ENCODE assay signal across 8 cellular contexts in the genomic region with DNA sequence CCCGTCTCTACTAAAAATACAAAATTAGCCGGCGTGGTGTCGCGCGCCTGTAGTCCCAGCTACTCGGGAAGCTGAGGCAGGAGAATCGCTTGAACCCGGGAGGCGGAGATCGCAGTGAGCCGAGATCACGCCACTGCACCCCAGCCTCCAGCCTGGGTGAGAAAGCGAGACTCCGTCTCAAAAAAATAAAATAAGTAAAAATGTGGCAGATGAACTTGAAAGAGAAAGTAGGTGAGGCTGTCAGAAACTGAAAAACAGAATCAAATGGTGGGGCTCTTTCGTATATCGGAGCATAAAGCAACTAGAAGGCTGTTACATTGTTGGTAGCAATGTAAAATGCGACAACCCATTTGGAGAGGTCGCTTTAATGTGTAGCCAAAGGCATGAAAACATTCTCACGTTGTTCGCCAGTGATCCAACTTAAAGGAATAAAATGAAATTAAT. TPM values are rescaled to one million over a fixed set of nuclear protein-coding genes. Genes with fewer than 3 reads are reported as not detected.
DNase-seq lines count a peak whose midpoint lies in the region; ATAC-seq, FAIRE-seq and TF ChIP-seq lines count a peak whose summit lies in the region.

No MANE protein-coding gene starts in this region.

- peak overlapping the region; percentile 97 for H3K9ac ChIP-seq in keratinocyte (ENCODE audit: control insufficient read depth, extremely low read depth, insufficient read depth, low read length)
- H3K9ac ChIP-seq in stomach smooth muscle (ENCODE audit: low read length in 2 of 2): peak overlapping the region; percentile 82 to 99

- dilution Hi-C loops in keratinocyte (cut with MboI; ENCODE audit: extremely low pct_ligation_motif_present, low sequenced_read_pairs): no loop called here

- H3K36me3 ChIP-seq in adrenal gland (replicated peaks in 1 of 2) (peaks cover 0 to 17% of the 10 kb centered on the region in 2 donors), keratinocyte (ENCODE audit: control insufficient read depth in 2 of 2, extremely low read depth in 1 of 2, insufficient read depth in 2 of 2, low read length in 2 of 2) (peaks cover 2 to 14% of the 10 kb centered on the region in 2 experiments), stomach smooth muscle (ENCODE audit: control insufficient read depth in 2 of 2, insufficient read depth in 2 of 2, low read length in 2 of 2) (peaks cover 8 to 9% of the 10 kb centered on the region in 2 donors)

- no peaks in the 10 kb centered on the region for H4K20me1 ChIP-seq in keratinocyte (ENCODE audit: control insufficient read depth, extremely low read depth, insufficient read depth, low read length)

- H2AFZ ChIP-seq in keratinocyte (ENCODE audit: control insufficient read depth, low read length): peak overlapping the region; percentile 9

- H3K4me2 ChIP-seq in keratinocyte (ENCODE audit: control insufficient read depth, extremely low read depth, insufficient read depth, low read depth, low read length): peak overlapping the region; percentile 72

- TF ChIP-seq CTCF in GM13976 (IDR thresholded peaks at IDR 0.05; ENCODE audit: borderline replicate concordance, control extremely low read depth, extremely low read depth, insufficient read depth, missing control alignments) (no peak), adrenal gland (IDR thresholded peaks at IDR 0.05) (no peak), keratinocyte (optimal IDR thresholded peaks at IDR 0.05 in 1 of 3, IDR thresholded peaks at IDR 0.05 in 1 of 3, conservative IDR thresholded peaks at IDR 0.05 in 1 of 3; ENCODE audit: extremely low read depth in 1 of 3, insufficient read depth in 2 of 3, low read length in 3 of 3) (no peak)

- no peak for TF ChIP-seq POLR2A in adrenal gland (IDR thresholded peaks at IDR 0.05)

- intact Hi-C loops in adrenal gland (cut with DNase I): no loop called here

- H3K9me1 ChIP-seq in keratinocyte (ENCODE audit: control insufficient read depth, extremely low read depth, insufficient read depth, low read length): no peaks in the 10 kb centered on the region

- 8 to 14% (median 13%) methylated on average over 21 of the region's 21 CpGs for WGBS in adrenal gland, 4 donors

- peak overlapping the region; percentile 66 to 97 (median 95) for H3K27ac ChIP-seq in adrenal gland
- peak overlapping the region; percentile 98 for H3K27ac ChIP-seq in keratinocyte (ENCODE audit: control insufficient read depth, insufficient read depth, low read length)
- H3K27ac ChIP-seq in stomach smooth muscle (ENCODE audit: low read length): peak overlapping the region; percentile 99

- H3K79me2 ChIP-seq in keratinocyte (ENCODE audit: control insufficient read depth, insufficient read depth, low read length): peaks cover 42% of the 10 kb centered on the region

- DNase-seq in GM13976 (ENCODE audit: low spot score) (peak; percentile 59), adrenal gland (no peak), keratinocyte (ENCODE audit: low read depth, low spot score) (no peak), frontal cortex (ENCODE audit: low spot score in 2 of 2) (no peak), nucleus accumbens (lab: John Stamatoyannopoulos, UW) (no peak)
- DNase-seq in activated CD4-positive, alpha-beta T cell treated with anti-CD3 and anti-CD28 coated beads for 4 hours: no peak

- FAIRE-seq in keratinocyte (lab: Jason Lieb, UNC): no peak
- FAIRE-seq in frontal cortex (lab: Jason Lieb, UNC): no peak

- peaks cover 14 to 32% of the 10 kb centered on the region in 2 donors for H3K4me1 ChIP-seq in adrenal gland (replicated peaks in 1 of 2)
- H3K4me1 ChIP-seq in keratinocyte (ENCODE audit: control insufficient read depth, extremely low read depth, insufficient read depth, low read length): peaks cover 16% of the 10 kb centered on the region
- peaks cover 26% of the 10 kb centered on the region for H3K4me1 ChIP-seq in stomach smooth muscle (ENCODE audit: control insufficient read depth, insufficient read depth, low read length)

- H3K9me3 ChIP-seq in adrenal gland (replicated peaks in 1 of 3) (no peaks in the 10 kb centered on the region), keratinocyte (ENCODE audit: control insufficient read depth, low read depth, low read length) (no peaks in the 10 kb centered on the region), stomach smooth muscle (ENCODE audit: control insufficient read depth in 2 of 2, low read length in 2 of 2) (peaks cover 2 to 4% of the 10 kb centered on the region in 2 donors)

- H3K27me3 ChIP-seq in adrenal gland (no peaks in the 10 kb centered on the region), keratinocyte (ENCODE audit: control insufficient read depth, extremely low read depth, insufficient read depth, low read length) (no peaks in the 10 kb centered on the region), stomach smooth muscle (ENCODE audit: control insufficient read depth in 1 of 2, insufficient read depth in 2 of 2, low read length in 2 of 2) (no peaks in the 10 kb centered on the region)

- H3K4me3 ChIP-seq in adrenal gland: peak overlapping the region; percentile 16 to 69 (median 64)
- peak overlapping the region; percentile 41 to 100 (median 57) for H3K4me3 ChIP-seq in keratinocyte (ENCODE audit: control insufficient read depth in 2 of 3, extremely low read depth in 1 of 3, insufficient read depth in 2 of 3, low read depth in 1 of 3, low read length in 3 of 3)
- H3K4me3 ChIP-seq in stomach smooth muscle (ENCODE audit: low read length in 2 of 2): peak overlapping the region; percentile 96 to 98

- in situ Hi-C loops in GM13976 (cut with MboI; ENCODE audit: low sequenced_read_pairs, unreplicated experiment): no loop called here

- peak; percentile 0 for ATAC-seq in HG03432 (IDR thresholded peaks at IDR 0.05; ENCODE audit: unreplicated experiment)

RNA-seq across cellular contexts. Expression of a gene that starts 0.8 kb away (rescaled TPM):
- total RNA-seq in adrenal gland (10 to 100 TPM; 14.0 to 49.6 (median 30.5) TPM), frontal cortex (34.6 TPM)
- polyA plus RNA-seq in adrenal gland (10 to 100 TPM in 1 of 3 donors, 1 to 10 TPM in 2; 5.4 to 22.6 (median 5.7) TPM), keratinocyte (20.4 to 23.4 TPM (median 22.5 TPM) in 3 replicates)
- polyA plus RNA-seq in keratinocyte (2011; ENCODE audit: low read depth): 19.1 TPM
- 4.5 and 11.8 TPM in 2 replicates for polyA plus RNA-seq in keratinocyte (2011; cell fraction: cytosol; rRNA removed)
- polyA plus RNA-seq in keratinocyte (2011; cell fraction: nucleus; rRNA removed): 29.5 and 38.2 TPM in 2 replicates
- polyA plus RNA-seq in keratinocyte (2012; ENCODE audit: low replicate concordance): 9.9 and 11.4 TPM in 2 replicates
- polyA minus RNA-seq in keratinocyte: 8.4 to 112 TPM (median 107 TPM) in 3 replicates
- 14.4 TPM for polyA minus RNA-seq in keratinocyte (2011; cell fraction: cytosol; rRNA and poly(A)+ RNA removed)
- 32.2 and 69.1 TPM in 2 replicates for polyA minus RNA-seq in keratinocyte (2011; cell fraction: nucleus; rRNA and poly(A)+ RNA removed)

RNA-seq across cellular contexts. Expression of a gene that starts 35.2 kb away (rescaled TPM):
- 10 to 100 TPM; 21.3 to 67.6 (median 29.5) TPM for total RNA-seq in adrenal gland
- polyA plus RNA-seq in adrenal gland: 10 to 100 TPM; 23.9 to 24.3 (median 24.1) TPM
- 36.1 to 42.8 TPM (median 37.8 TPM) in 3 replicates for polyA plus RNA-seq in keratinocyte
- 18.7 TPM for polyA plus RNA-seq in keratinocyte (2011; ENCODE audit: low read depth)
- polyA plus RNA-seq in keratinocyte (2011; cell fraction: cytosol; rRNA removed): 25.9 and 33.5 TPM in 2 replicates
- polyA plus RNA-seq in keratinocyte (2011; cell fraction: nucleus; rRNA removed): 66.0 and 78.3 TPM in 2 replicates
- 23.1 and 26.0 TPM in 2 replicates for polyA plus RNA-seq in keratinocyte (2012; ENCODE audit: low replicate concordance)
- polyA minus RNA-seq in keratinocyte: 32.1 to 46.3 TPM (median 39.7 TPM) in 3 replicates
- 27.8 TPM for polyA minus RNA-seq in keratinocyte (2011; cell fraction: cytosol; rRNA and poly(A)+ RNA removed)
- polyA minus RNA-seq in keratinocyte (2011; cell fraction: nucleus; rRNA and poly(A)+ RNA removed): 32.3 and 46.6 TPM in 2 replicates
- 78.3 TPM for total RNA-seq in frontal cortex
